ENCODE assay signal across 18 cellular contexts in genomic region chr2:219128401-219128800, GRCh38. TPM values are rescaled to one million over a fixed set of nuclear protein-coding genes. Genes with fewer than 3 reads are reported as not detected.
"Had no signal": no experiment of that assay in that cellular context is flagged by ENCODE, and none has a peak within 500 bp of the region (broad histone marks: within the 10 kb centered on the region; RNA-seq: fewer than 3 reads in every experiment).

No MANE protein-coding gene starts in this region.

- H3K4me3 Mint-ChIP-seq: activated CD8-positive, alpha-beta T cell treated with anti-CD3 and anti-CD28 coated beads for 36 hours; central memory CD8-positive, alpha-beta T cell; dendritic cell treated with granulocyte-macrophage colony-stimulating factor and Interleukin-4, amounts not matched to agents 40 ng/mL and 50 ng/mL, for 4 days; naive thymus-derived CD8-positive, alpha-beta T cell; stimulated activated naive B cell treated with anti-CD40 and anti-IgM and Interleukin-4, amounts not matched to agents 10 μg/mL and 1 μg/mL and 100 μg/mL, for 72 hours; WTC11 had no signal

- H3K9me3 ChIP-seq: mucosa of descending colon, thyroid gland had no signal

- DNase-seq: activated CD4-positive, alpha-beta T cell treated with anti-CD3 and anti-CD28 coated beads for 4 hours; activated CD8-positive, alpha-beta memory T cell treated with anti-CD3 and anti-CD28 coated beads, Interleukin-2, amount 50 U/mL, for 4 hours; activated CD8-positive, alpha-beta T cell treated with anti-CD3 and anti-CD28 coated beads for 36 hours; activated gamma-delta T cell; activated T-cell treated with anti-CD3 and anti-CD28 coated beads, Interleukin-2, amount 50 U/mL, for 48 hours; effector memory CD4-positive, alpha-beta T cell; head of caudate nucleus; mucosa of descending colon; naive thymus-derived CD8-positive, alpha-beta T cell; stimulated activated CD4-positive, alpha-beta T cell treated with anti-CD3 and anti-CD28 coated beads, Interleukin-4, amount 100 ng/mL, for 1 hour; stimulated activated naive B cell treated with anti-CD40 and anti-IgM and Interleukin-4, amounts not matched to agents 10 μg/mL and 1 μg/mL and 100 μg/mL, for 72 hours; T-helper 9 cell; thyroid gland had no signal

- H3K27ac ChIP-seq: epithelial cell of prostate, thyroid gland had no signal

- ATAC-seq: activated CD8-positive, alpha-beta T cell treated with anti-CD3 and anti-CD28 coated beads for 36 hours; activated naive CD4-positive, alpha-beta T cell treated with anti-CD3 and anti-CD28 coated beads, Interleukin-2, amount 50 U/mL, for 72 hours; mucosa of descending colon; naive thymus-derived CD8-positive, alpha-beta T cell; stimulated activated naive B cell treated with anti-CD40 and anti-IgM and Interleukin-4, amounts not matched to agents 10 μg/mL and 1 μg/mL and 100 μg/mL, for 72 hours; WTC11 had no signal

- H3K27me3 ChIP-seq: thyroid gland had no signal

- H3K36me3 Mint-ChIP-seq: activated naive CD4-positive, alpha-beta T cell treated with anti-CD3 and anti-CD28 coated beads, Interleukin-2, amount 50 U/mL, for 72 hours; WTC11 had no signal

- H3K27ac Mint-ChIP-seq: activated CD8-positive, alpha-beta T cell treated with anti-CD3 and anti-CD28 coated beads for 36 hours; activated naive CD4-positive, alpha-beta T cell treated with anti-CD3 and anti-CD28 coated beads, Interleukin-2, amount 50 U/mL, for 72 hours; dendritic cell treated with granulocyte-macrophage colony-stimulating factor and Interleukin-4, amounts not matched to agents 40 ng/mL and 50 ng/mL, for 4 days; stimulated activated naive B cell treated with anti-CD40 and anti-IgM and Interleukin-4, amounts not matched to agents 10 μg/mL and 1 μg/mL and 100 μg/mL, for 72 hours; WTC11 had no signal

- H3K4me3 ChIP-seq: mucosa of descending colon, thyroid gland had no signal

- H3K9me3 Mint-ChIP-seq: activated CD8-positive, alpha-beta T cell treated with anti-CD3 and anti-CD28 coated beads for 36 hours; activated naive CD4-positive, alpha-beta T cell treated with anti-CD3 and anti-CD28 coated beads, Interleukin-2, amount 50 U/mL, for 72 hours; central memory CD8-positive, alpha-beta T cell; dendritic cell treated with granulocyte-macrophage colony-stimulating factor and Interleukin-4, amounts not matched to agents 40 ng/mL and 50 ng/mL, for 4 days; naive thymus-derived CD8-positive, alpha-beta T cell; stimulated activated naive B cell treated with anti-CD40 and anti-IgM and Interleukin-4, amounts not matched to agents 10 μg/mL and 1 μg/mL and 100 μg/mL, for 72 hours; WTC11 had no signal

- H3K36me3 ChIP-seq: thyroid gland had no signal

- H3K27me3 Mint-ChIP-seq: activated CD8-positive, alpha-beta T cell treated with anti-CD3 and anti-CD28 coated beads for 36 hours; central memory CD8-positive, alpha-beta T cell; dendritic cell treated with granulocyte-macrophage colony-stimulating factor and Interleukin-4, amounts not matched to agents 40 ng/mL and 50 ng/mL, for 4 days; naive thymus-derived CD8-positive, alpha-beta T cell; stimulated activated naive B cell treated with anti-CD40 and anti-IgM and Interleukin-4, amounts not matched to agents 10 μg/mL and 1 μg/mL and 100 μg/mL, for 72 hours had no signal

RNA-seq across cellular contexts. Expression of gene SLC23A3, which starts 41.4 kb away (rescaled TPM):
- polyA plus RNA-seq: naive thymus-derived CD8-positive, alpha-beta T cell had no signal
